ENCODE assay signal across 18 cellular contexts in the genomic region with DNA sequence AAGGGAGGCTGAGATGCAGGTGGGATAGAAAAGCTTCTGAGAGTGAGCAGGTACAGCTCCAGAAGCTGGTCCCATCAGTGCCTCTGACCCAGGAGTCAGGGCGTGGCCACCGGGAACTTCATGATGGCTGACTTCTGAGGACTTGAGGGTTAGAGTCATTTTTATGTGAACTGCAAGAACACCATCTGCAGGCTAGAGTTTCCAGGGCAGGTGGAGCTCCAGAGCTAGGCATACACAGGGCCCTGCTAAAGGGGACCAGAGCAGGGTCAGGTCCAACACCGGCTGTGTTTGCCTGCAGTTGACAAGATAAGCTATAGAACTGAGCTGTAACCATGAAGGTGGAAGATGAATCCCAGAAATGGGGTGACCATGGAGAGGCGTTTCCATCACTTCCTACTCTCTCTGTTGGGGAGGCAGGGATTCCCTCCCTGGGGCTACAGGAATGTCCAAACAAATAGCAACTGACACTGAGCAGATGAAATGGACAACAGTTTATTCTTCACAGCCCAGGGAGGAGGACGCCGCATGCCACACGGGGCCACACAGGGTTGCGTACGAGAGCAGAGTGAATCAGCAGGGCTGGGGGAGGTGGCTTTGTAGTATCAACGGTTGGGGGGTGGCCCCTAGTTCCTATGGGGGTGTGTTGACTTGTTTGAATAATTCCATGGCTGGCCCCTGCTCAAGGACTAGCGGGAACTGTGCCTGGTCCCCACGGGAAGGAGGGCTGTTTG.
DNase-seq lines count a peak whose midpoint lies in the region; ATAC-seq, FAIRE-seq and TF ChIP-seq lines count a peak whose summit lies in the region.
"Had no signal": no experiment of that assay in that cellular context is flagged by ENCODE, and none has a peak within 500 bp of the region (broad histone marks: within the 10 kb centered on the region; RNA-seq: fewer than 3 reads in every experiment).

No MANE protein-coding gene starts in this region.

- no peak overlapping the region for H3K27ac ChIP-seq in astrocyte (ENCODE audit: low read depth, low read length)
- H3K27ac ChIP-seq: SJCRH30, skin epidermis had no signal

- H3K27me3 ChIP-seq in astrocyte (ENCODE audit: insufficient read depth, low read length) = peaks cover under 1% of the 10 kb centered on the region
- H3K27me3 ChIP-seq: SJCRH30 had no signal

- H3K79me2 ChIP-seq in astrocyte (ENCODE audit: insufficient read depth, low read length) = no peaks in the 10 kb centered on the region

- no peak overlapping the region for H3K4me2 ChIP-seq in astrocyte (ENCODE audit: low read length)

- no peaks in the 10 kb centered on the region for H3K36me3 Mint-ChIP-seq in astrocyte (ENCODE audit: low read depth, unreplicated experiment)
- no peaks in the 10 kb centered on the region for H3K36me3 Mint-ChIP-seq in stimulated activated effector memory CD8-positive, alpha-beta T cell treated with anti-CD3 and anti-CD28 coated beads, Interleukin-12 subunit alpha, Interleukin-12 subunit beta, amount 100 ng/mL, for 72 hours

- H3K4me3 ChIP-seq in astrocyte (ENCODE audit: insufficient read depth, low read depth, low read length) = no peak overlapping the region
- H3K4me3 ChIP-seq: SJCRH30, skin epidermis had no signal

- no peaks in the 10 kb centered on the region for H3K36me3 ChIP-seq in astrocyte (ENCODE audit: insufficient read depth, low read length)
- H3K36me3 ChIP-seq: SJCRH30 had no signal

- FAIRE-seq in astrocyte (lab: Jason Lieb, UNC) = no peak
- FAIRE-seq: A204.1 had no signal

- H3K9me3 ChIP-seq in astrocyte (ENCODE audit: insufficient read depth, low read depth, low read length) = no peaks in the 10 kb centered on the region
- H3K9me3 ChIP-seq: SJCRH30 had no signal

- DNase-seq in NCI-H748 (lab: John Stamatoyannopoulos, UW; ENCODE audit: unreplicated experiment) (peak; percentile 42), NCI-H748 treated with DMSO at 0.1 percent for 48 hours (lab: John Stamatoyannopoulos, UW) (no peak), NCI-H146 (lab: John Stamatoyannopoulos, UW) (peak; percentile 78), astrocyte (ENCODE audit: low read depth) (no peak), GM20000 (ENCODE audit: low spot score) (no peak), UCSD-AML1 (lab: John Stamatoyannopoulos, UW; ENCODE audit: unreplicated experiment) (no peak)
- DNase-seq in stimulated activated effector memory CD8-positive, alpha-beta T cell treated with anti-CD3 and anti-CD28 coated beads, Interleukin-12 subunit alpha, Interleukin-12 subunit beta, amount 100 ng/mL, for 72 hours (ENCODE audit: low spot score in 2 of 2) = no peak
- no peak for DNase-seq in stimulated activated CD4-positive, alpha-beta T cell treated with anti-CD3 and anti-CD28 coated beads, Interleukin-12 subunit alpha, Interleukin-12 subunit beta, amount 100 ng/mL, for 4 hours
- DNase-seq: activated CD4-positive, alpha-beta memory T cell treated with anti-CD3 and anti-CD28 coated beads, Interleukin-2, amount 10 ng/mL, durations not matched to agents 7 days and 5 days; activated effector memory CD4-positive, alpha-beta T cell treated with Interleukin-2 at 50 U/mL for 16 hours; aorta; COR-L47; mesendoderm; MM.1S; NCI-H446; SJCRH30 had no signal

- peak; percentile 8 for ATAC-seq in stimulated activated effector memory CD8-positive, alpha-beta T cell treated with anti-CD3 and anti-CD28 coated beads, Interleukin-12 subunit alpha, Interleukin-12 subunit beta, amount 100 ng/mL, for 72 hours

- H3K27me3 Mint-ChIP-seq in astrocyte (ENCODE audit: low read depth, unreplicated experiment) = peaks cover 4% of the 10 kb centered on the region

- H3K27ac Mint-ChIP-seq in astrocyte (ENCODE audit: unreplicated experiment) = no peak overlapping the region
- H3K27ac Mint-ChIP-seq in stimulated activated effector memory CD8-positive, alpha-beta T cell treated with anti-CD3 and anti-CD28 coated beads, Interleukin-12 subunit alpha, Interleukin-12 subunit beta, amount 100 ng/mL, for 72 hours = no peak overlapping the region
- H3K27ac Mint-ChIP-seq: activated CD4-positive, alpha-beta memory T cell treated with anti-CD3 and anti-CD28 coated beads, Interleukin-2, amount 10 ng/mL, durations not matched to agents 7 days and 5 days had no signal

- TF ChIP-seq CTCF in astrocyte (IDR thresholded peaks at IDR 0.05; ENCODE audit: insufficient read depth, low read depth, low read length) = no peak
- TF ChIP-seq CTCF in GM20000 (IDR thresholded peaks at IDR 0.05; ENCODE audit: extremely low read depth, missing control alignments) = no peak

- peaks cover 7% of the 10 kb centered on the region for H3K4me1 ChIP-seq in astrocyte (ENCODE audit: insufficient read depth, low read length)
- H3K4me1 ChIP-seq: SJCRH30 had no signal

- no peak overlapping the region for H3K9ac ChIP-seq in astrocyte (ENCODE audit: low read length)

- H2AFZ ChIP-seq in astrocyte (ENCODE audit: low read depth, low read length) = no peak overlapping the region

- no peaks in the 10 kb centered on the region for H3K9me3 Mint-ChIP-seq in astrocyte (ENCODE audit: unreplicated experiment)
- H3K9me3 Mint-ChIP-seq in stimulated activated effector memory CD8-positive, alpha-beta T cell treated with anti-CD3 and anti-CD28 coated beads, Interleukin-12 subunit alpha, Interleukin-12 subunit beta, amount 100 ng/mL, for 72 hours = no peaks in the 10 kb centered on the region
- H3K9me3 Mint-ChIP-seq: activated CD4-positive, alpha-beta memory T cell treated with anti-CD3 and anti-CD28 coated beads, Interleukin-2, amount 10 ng/mL, durations not matched to agents 7 days and 5 days had no signal

- H4K20me1 ChIP-seq in astrocyte (ENCODE audit: insufficient read depth, low read length) = no peaks in the 10 kb centered on the region

- H3K4me1 Mint-ChIP-seq in astrocyte (ENCODE audit: low read depth, unreplicated experiment) = peaks cover 11% of the 10 kb centered on the region
- H3K4me1 Mint-ChIP-seq in stimulated activated effector memory CD8-positive, alpha-beta T cell treated with anti-CD3 and anti-CD28 coated beads, Interleukin-12 subunit alpha, Interleukin-12 subunit beta, amount 100 ng/mL, for 72 hours = no peaks in the 10 kb centered on the region
- H3K4me1 Mint-ChIP-seq: activated CD4-positive, alpha-beta memory T cell treated with anti-CD3 and anti-CD28 coated beads, Interleukin-2, amount 10 ng/mL, durations not matched to agents 7 days and 5 days had no signal

- H3K4me3 Mint-ChIP-seq in astrocyte (ENCODE audit: unreplicated experiment) = peak overlapping the region; percentile 12
- no peak overlapping the region for H3K4me3 Mint-ChIP-seq in stimulated activated effector memory CD8-positive, alpha-beta T cell treated with anti-CD3 and anti-CD28 coated beads, Interleukin-12 subunit alpha, Interleukin-12 subunit beta, amount 100 ng/mL, for 72 hours
- H3K4me3 Mint-ChIP-seq: activated CD4-positive, alpha-beta memory T cell treated with anti-CD3 and anti-CD28 coated beads, Interleukin-2, amount 10 ng/mL, durations not matched to agents 7 days and 5 days had no signal

Comparison
In these comparisons a context has a peak if more than half of its experiments do, and no peak if none do; other contexts are left out.
1. DNase-seq: peak in NCI-H748 (single experiment) and NCI-H146 (single experiment); none in NCI-H748 treated with DMSO at 0.1 percent for 48 hours (single experiment), astrocyte (single experiment), stimulated activated effector memory CD8-positive, alpha-beta T cell treated with anti-CD3 and anti-CD28 coated beads, Interleukin-12 subunit alpha, Interleukin-12 subunit beta, amount 100 ng/mL, for 72 hours (0 of 2), GM20000 (single experiment), stimulated activated CD4-positive, alpha-beta T cell treated with anti-CD3 and anti-CD28 coated beads, Interleukin-12 subunit alpha, Interleukin-12 subunit beta, amount 100 ng/mL, for 4 hours (single experiment) and UCSD-AML1 (single experiment).